10 cellular contexts compared by ENCODE assay signal in genomic region chr7:30142710-30143109, GRCh38. TPM values are rescaled to one million over a fixed set of nuclear protein-coding genes. Genes with fewer than 3 reads are reported as not detected.
A peak's percentile ranks its signal among the peaks of the same experiment; 100 is the strongest.
DNase-seq lines count a peak whose midpoint lies in the region; ATAC-seq and TF ChIP-seq lines count a peak whose summit lies in the region.
"Had no signal": no experiment of that assay in that cellular context is flagged by ENCODE, and none has a peak within 500 bp of the region (broad histone marks: within the 10 kb centered on the region; RNA-seq: fewer than 3 reads in every experiment).

No MANE protein-coding gene starts in this region.

- no peaks in the 10 kb centered on the region for H3K9me3 Mint-ChIP-seq in osteocyte (ENCODE audit: unreplicated experiment)
- H3K9me3 Mint-ChIP-seq in immature natural killer cell: no peaks in the 10 kb centered on the region
- H3K9me3 Mint-ChIP-seq: dendritic cell treated with granulocyte-macrophage colony-stimulating factor and Interleukin-4, amounts not matched to agents 40 ng/mL and 50 ng/mL, for 4 days; T-helper 1 cell treated with Interleukin-12 subunit alpha and Interleukin-12 subunit beta and Interleukin-4 antibody, amounts not matched to agents 30 μg/mL and 1 μg/mL, for 36 hours had no signal

- H3K27ac Mint-ChIP-seq in osteocyte (ENCODE audit: unreplicated experiment) (peak overlapping the region; percentile 87), immature natural killer cell (no peak overlapping the region)
- H3K27ac Mint-ChIP-seq: dendritic cell treated with granulocyte-macrophage colony-stimulating factor and Interleukin-4, amounts not matched to agents 40 ng/mL and 50 ng/mL, for 4 days; T-helper 1 cell treated with Interleukin-12 subunit alpha and Interleukin-12 subunit beta and Interleukin-4 antibody, amounts not matched to agents 30 μg/mL and 1 μg/mL, for 36 hours had no signal

- TF ChIP-seq CTCF in osteocyte (IDR thresholded peaks at IDR 0.05): no peak

- ATAC-seq in esophagus mucosa (peak; percentile 81), HG02981 (IDR thresholded peaks at IDR 0.05; ENCODE audit: unreplicated experiment) (no peak), HG02759 (IDR thresholded peaks at IDR 0.05; ENCODE audit: unreplicated experiment) (no peak)

- H3K27me3 Mint-ChIP-seq in osteocyte (ENCODE audit: unreplicated experiment) (no peaks in the 10 kb centered on the region), immature natural killer cell (ENCODE audit: low read depth in 3 of 3) (no peaks in the 10 kb centered on the region)
- H3K27me3 Mint-ChIP-seq: dendritic cell treated with granulocyte-macrophage colony-stimulating factor and Interleukin-4, amounts not matched to agents 40 ng/mL and 50 ng/mL, for 4 days had no signal

- H3K4me1 Mint-ChIP-seq in osteocyte (ENCODE audit: unreplicated experiment): peaks cover 31% of the 10 kb centered on the region
- H3K4me1 Mint-ChIP-seq in immature natural killer cell: no peaks in the 10 kb centered on the region

- DNase-seq in DMS79 (lab: John Stamatoyannopoulos, UW) (peak; percentile 13), NCI-H2107 treated with DMSO at 0.1 percent for 48 hours (lab: John Stamatoyannopoulos, UW; ENCODE audit: unreplicated experiment) (peak; percentile 88), osteocyte (ENCODE audit: extremely low spot score, unreplicated experiment) (no peak), ecto neural progenitor cell (ENCODE audit: low spot score) (no peak), immature natural killer cell (no peak)

- H3K36me3 Mint-ChIP-seq in osteocyte (ENCODE audit: unreplicated experiment): no peaks in the 10 kb centered on the region
- no peaks in the 10 kb centered on the region for H3K36me3 Mint-ChIP-seq in immature natural killer cell

- peak overlapping the region; percentile 11 for H3K4me3 Mint-ChIP-seq in osteocyte (ENCODE audit: unreplicated experiment)
- H3K4me3 Mint-ChIP-seq in immature natural killer cell: no peak overlapping the region
- H3K4me3 Mint-ChIP-seq: dendritic cell treated with granulocyte-macrophage colony-stimulating factor and Interleukin-4, amounts not matched to agents 40 ng/mL and 50 ng/mL, for 4 days; T-helper 1 cell treated with Interleukin-12 subunit alpha and Interleukin-12 subunit beta and Interleukin-4 antibody, amounts not matched to agents 30 μg/mL and 1 μg/mL, for 36 hours had no signal

RNA-seq across cellular contexts. Expression of gene MTURN, which starts 7.9 kb away (rescaled TPM):
- total RNA-seq in esophagus mucosa (6.1 TPM), osteocyte (19.0 and 19.3 TPM in 2 replicates)
- 10 to 100 TPM in 1 of 3 donors, 1 to 10 TPM in 2; 7.1 to 11.0 (median 7.2) TPM for polyA plus RNA-seq in immature natural killer cell

Comparison
In these comparisons a context has a peak if more than half of its experiments do, and no peak if none do; other contexts are left out.
1. DNase-seq: peak in DMS79 (single experiment) and NCI-H2107 treated with DMSO at 0.1 percent for 48 hours (single experiment); none in osteocyte (single experiment), ecto neural progenitor cell (single experiment) and immature natural killer cell (0 of 3).